12 cellular contexts compared by ENCODE assay signal in the genomic region with DNA sequence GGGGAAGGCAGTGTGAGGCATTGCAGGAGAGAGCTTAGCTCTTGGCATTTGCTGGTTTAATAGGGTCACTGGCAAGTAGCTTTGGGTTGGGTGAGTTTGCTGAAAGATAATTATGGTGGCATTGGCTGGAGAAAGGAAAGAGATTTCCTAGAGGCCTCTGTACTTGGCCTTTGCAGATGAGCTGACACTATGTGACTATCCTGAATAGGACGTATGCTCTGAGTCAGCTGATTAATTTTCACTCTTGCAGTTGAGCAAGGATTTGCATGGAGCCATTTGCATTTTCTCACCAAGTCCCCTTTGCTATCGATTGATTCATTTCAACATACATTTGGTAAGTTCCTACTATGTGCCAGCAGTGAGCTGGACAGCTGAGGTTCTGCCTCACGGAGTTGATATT.
"Had no signal": no experiment of that assay in that cellular context is flagged by ENCODE, and none has a peak within 500 bp of the region (broad histone marks: within the 10 kb centered on the region; RNA-seq: fewer than 3 reads in every experiment).

No MANE protein-coding gene starts in this region.

- H3K27ac ChIP-seq: epithelial cell of prostate, testis, upper lobe of left lung had no signal

- H3K27ac Mint-ChIP-seq: stimulated activated naive CD8-positive, alpha-beta T cell treated with anti-CD3 and anti-CD28 coated beads, Interleukin-15, Interleukin-2, amounts not matched to agents 100 ng/mL and 50 ng/mL, for 24 hours; T-cell had no signal

- H3K4me3 ChIP-seq: breast epithelium, testis, upper lobe of left lung had no signal

- ATAC-seq: activated CD4-positive, CD25-positive, alpha-beta regulatory T cell treated with anti-CD3 and anti-CD28 coated beads, Interleukin-2, amount 50 U/mL, for 24 hours; T-cell had no signal

- DNase-seq: activated naive CD4-positive, alpha-beta T cell; anterior cingulate cortex; hippocampal formation; kidney; T-cell; T-helper 9 cell; testis; upper lobe of left lung had no signal

- H3K27me3 ChIP-seq: breast epithelium, testis, upper lobe of left lung had no signal

- H3K36me3 ChIP-seq: breast epithelium, upper lobe of left lung had no signal

- H3K4me3 Mint-ChIP-seq: stimulated activated naive CD8-positive, alpha-beta T cell treated with anti-CD3 and anti-CD28 coated beads, Interleukin-15, Interleukin-2, amounts not matched to agents 100 ng/mL and 50 ng/mL, for 24 hours; T-cell had no signal

- H3K9me3 Mint-ChIP-seq: stimulated activated naive CD8-positive, alpha-beta T cell treated with anti-CD3 and anti-CD28 coated beads, Interleukin-15, Interleukin-2, amounts not matched to agents 100 ng/mL and 50 ng/mL, for 24 hours; T-cell had no signal

- H3K9me3 ChIP-seq: breast epithelium, testis, upper lobe of left lung had no signal

- H3K4me1 Mint-ChIP-seq: T-cell had no signal

- H3K36me3 Mint-ChIP-seq: T-cell had no signal

- H3K27me3 Mint-ChIP-seq: stimulated activated naive CD8-positive, alpha-beta T cell treated with anti-CD3 and anti-CD28 coated beads, Interleukin-15, Interleukin-2, amounts not matched to agents 100 ng/mL and 50 ng/mL, for 24 hours; T-cell had no signal
